In the genomic region with DNA sequence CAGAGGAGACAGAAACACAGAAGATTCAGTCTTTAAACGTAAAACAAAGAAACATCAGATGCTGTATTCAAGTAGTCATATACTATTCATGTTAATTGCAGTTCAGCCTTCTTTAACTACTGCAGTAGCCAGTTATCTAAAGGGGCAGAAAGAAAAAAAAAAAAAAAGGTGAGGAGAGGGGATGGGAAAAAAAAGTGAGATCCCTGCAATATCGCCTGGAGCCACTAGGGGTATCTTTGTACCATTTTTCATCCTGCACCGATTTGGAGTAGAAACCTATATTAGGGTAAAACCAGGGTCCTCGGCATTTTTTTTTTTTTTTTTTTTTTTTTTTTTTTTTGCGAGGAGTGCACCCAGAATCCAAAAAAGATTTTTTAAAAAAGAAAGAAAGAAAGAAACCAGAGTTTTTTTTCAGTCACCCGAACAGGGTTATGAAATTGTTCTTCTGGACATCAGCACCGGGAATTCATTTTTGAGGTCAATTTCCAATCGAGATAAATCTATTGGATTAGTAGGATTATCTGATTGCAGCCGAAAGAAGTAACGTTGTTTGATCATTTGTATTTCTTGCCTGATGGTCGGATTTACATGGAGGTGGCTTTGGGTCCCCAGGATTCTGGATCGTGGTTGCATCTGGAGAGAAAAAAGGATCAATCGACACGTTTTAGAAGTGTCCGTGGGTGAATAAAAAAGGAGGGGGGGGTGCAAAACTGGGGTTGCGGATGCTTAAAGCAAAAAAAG, we compare ENCODE assay signal across 9 cellular contexts.
DNase-seq lines count a peak whose midpoint lies in the region; ATAC-seq and TF ChIP-seq lines count a peak whose summit lies in the region.
"Had no signal": no experiment of that assay in that cellular context is flagged by ENCODE, and none has a peak within 500 bp of the region (broad histone marks: within the 10 kb centered on the region; RNA-seq: fewer than 3 reads in every experiment).

No MANE protein-coding gene starts in this region.

- H3K9me3 ChIP-seq in MM.1S (replicated peaks; ENCODE audit: insufficient read depth, low read length) (no peaks in the 10 kb centered on the region), suprapubic skin (no peaks in the 10 kb centered on the region)

- H2AFZ ChIP-seq in MM.1S (ENCODE audit: low read length): peak overlapping the region; percentile 48

- no peaks in the 10 kb centered on the region for H3K36me3 Mint-ChIP-seq in immature natural killer cell

- H3K4me1 ChIP-seq in MM.1S (ENCODE audit: low read length) (no peaks in the 10 kb centered on the region), suprapubic skin (peaks cover 10% of the 10 kb centered on the region)
- H3K4me1 ChIP-seq: BLaER1 had no signal

- no peak for ATAC-seq in GM18873 (IDR thresholded peaks at IDR 0.05; ENCODE audit: low FRiP score, unreplicated experiment)

- H3K27ac ChIP-seq in MM.1S (ENCODE audit: low read length) (no peak overlapping the region), brain microvascular endothelial cell (no peak overlapping the region), suprapubic skin (no peak overlapping the region)
- H3K27ac ChIP-seq: BLaER1 had no signal

- H3K79me2 ChIP-seq in MM.1S (ENCODE audit: low read length): no peaks in the 10 kb centered on the region

- in situ Hi-C loops in brain microvascular endothelial cell (cut with HindIII; ENCODE audit: low pct_ligation_motif_present, low sequenced_read_pairs): no loop called here

- H3K27me3 Mint-ChIP-seq in immature natural killer cell (ENCODE audit: low read depth in 3 of 3): peaks cover 4 to 11% (median 6%) of the 10 kb centered on the region in 3 donors

- TF ChIP-seq EP300 in suprapubic skin (IDR thresholded peaks at IDR 0.05): no peak

- no peak overlapping the region for H3K27ac Mint-ChIP-seq in immature natural killer cell

- H3K27me3 ChIP-seq in MM.1S (replicated peaks; ENCODE audit: insufficient read depth, low read length): no peaks in the 10 kb centered on the region
- no peaks in the 10 kb centered on the region for H3K27me3 ChIP-seq in brain microvascular endothelial cell (replicated peaks)
- peaks cover 11% of the 10 kb centered on the region for H3K27me3 ChIP-seq in suprapubic skin

- peaks cover 0 to 10% (median 7%) of the 10 kb centered on the region in 6 donors for H3K9me3 Mint-ChIP-seq in immature natural killer cell

- no peak for TF ChIP-seq POLR2A in suprapubic skin (IDR thresholded peaks at IDR 0.05)

- H3K4me1 Mint-ChIP-seq in immature natural killer cell: peaks cover 0 to 12% of the 10 kb centered on the region in 2 donors

- H3F3A ChIP-seq in MM.1S (ENCODE audit: insufficient read depth, low read length): no peaks in the 10 kb centered on the region

- 9% methylated on average over 16 of the region's 16 CpGs for WGBS in suprapubic skin

- H3K4me3 Mint-ChIP-seq in immature natural killer cell: peak overlapping the region in 3 of 5 donors; percentile 22 to 33 (median 24)

- H3K9ac ChIP-seq in MM.1S (ENCODE audit: low read length): peak overlapping the region; percentile 3; the same call in 1 of the 2 replicates
- H3K9ac ChIP-seq: BLaER1 had no signal

- H3K4me2 ChIP-seq in MM.1S (ENCODE audit: low read depth, low read length): peak overlapping the region; percentile 62
- H3K4me2 ChIP-seq: BLaER1 had no signal

- peak; percentile 79 for TF ChIP-seq CTCF in MM.1S (IDR thresholded peaks at IDR 0.05; ENCODE audit: low read length)
- peak; percentile 78 for TF ChIP-seq CTCF in brain microvascular endothelial cell (IDR thresholded peaks at IDR 0.05; ENCODE audit: low read depth, low read length, missing control alignments)
- TF ChIP-seq CTCF in suprapubic skin (IDR thresholded peaks at IDR 0.05): peak in 1 of 2 donors; percentile 33

- H3K4me3 ChIP-seq in MM.1S (ENCODE audit: low read length) (peak overlapping the region; percentile 52), brain microvascular endothelial cell (ENCODE audit: low read depth, low read length) (peak overlapping the region; percentile 60), suprapubic skin (peak overlapping the region; percentile 45)
- H3K4me3 ChIP-seq: BLaER1 had no signal

- no peaks in the 10 kb centered on the region for H3K36me3 ChIP-seq in MM.1S (replicated peaks; ENCODE audit: insufficient read depth, low read length)
- H3K36me3 ChIP-seq in brain microvascular endothelial cell (replicated peaks): no peaks in the 10 kb centered on the region
- H3K36me3 ChIP-seq in suprapubic skin: no peaks in the 10 kb centered on the region
- H3K36me3 ChIP-seq: BLaER1 had no signal

- H4K20me1 ChIP-seq in MM.1S (ENCODE audit: insufficient read depth, low read length): no peaks in the 10 kb centered on the region
- H4K20me1 ChIP-seq: BLaER1 had no signal

- no peaks in the 10 kb centered on the region for H3K9me2 ChIP-seq in MM.1S (replicated peaks; ENCODE audit: insufficient read depth, low read length)

- DNase-seq in NCI-H1436 (lab: John Stamatoyannopoulos, UW) (peak; percentile 34), NCI-H1436 treated with DMSO at 0.1 percent for 48 hours (lab: John Stamatoyannopoulos, UW) (no peak), MM.1S (peak; percentile 32), brain microvascular endothelial cell (peak; percentile 34), immature natural killer cell (no peak), suprapubic skin (ENCODE audit: low spot score in 2 of 2) (no peak), SIG-M5 treated with dmso at 0.1 percent for 504 hours (lab: John Stamatoyannopoulos, UW; ENCODE audit: unreplicated experiment) (no peak)

Comparison
In these comparisons a context has a peak if more than half of its experiments do, and no peak if none do; other contexts are left out.
1. DNase-seq: peak in NCI-H1436 (single experiment), MM.1S (single experiment) and brain microvascular endothelial cell (single experiment); none in NCI-H1436 treated with DMSO at 0.1 percent for 48 hours (single experiment), immature natural killer cell (0 of 3), suprapubic skin (0 of 2) and SIG-M5 treated with dmso at 0.1 percent for 504 hours (single experiment).
2. Peak in every context shown above with its lines, with median percentiles within 50 percentile points of each other: H3K4me3 ChIP-seq.